10 cellular contexts compared by ENCODE assay signal in the genomic region with DNA sequence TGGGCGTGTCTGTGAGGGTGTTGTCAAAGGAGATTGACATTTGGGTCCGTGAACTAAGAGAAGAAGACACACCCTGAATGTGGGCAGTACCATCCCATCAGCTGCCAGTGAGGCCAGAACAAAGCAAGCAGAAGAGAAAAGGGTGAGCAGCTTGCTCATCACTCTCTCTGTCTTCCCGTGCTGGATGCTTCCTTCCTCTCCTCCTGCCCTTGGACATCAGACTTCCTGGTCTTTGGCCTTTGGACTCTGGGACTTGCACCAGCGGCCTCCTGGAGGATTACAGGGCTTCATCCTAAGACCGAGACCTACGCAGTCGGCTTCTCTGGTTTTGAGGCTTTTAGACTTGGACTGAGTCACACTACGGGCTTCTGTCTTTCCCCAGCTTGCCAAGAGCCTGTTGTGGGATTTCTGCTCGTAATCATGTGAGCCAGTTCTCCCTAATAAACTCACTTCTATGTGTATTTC. TPM values are rescaled to one million over a fixed set of nuclear protein-coding genes. Genes with fewer than 3 reads are reported as not detected.
DNase-seq lines count a peak whose midpoint lies in the region; ATAC-seq and TF ChIP-seq lines count a peak whose summit lies in the region.
"Had no signal": no experiment of that assay in that cellular context is flagged by ENCODE, and none has a peak within 500 bp of the region (broad histone marks: within the 10 kb centered on the region; RNA-seq: fewer than 3 reads in every experiment).

No MANE protein-coding gene starts in this region.

- H3K9me3 Mint-ChIP-seq in activated CD8-positive, alpha-beta memory T cell treated with anti-CD3 and anti-CD28 coated beads, Interleukin-2, amount 10 ng/mL, durations not matched to agents 7 days and 5 days (ENCODE audit: low read depth), result no peaks in the 10 kb centered on the region

- no peaks in the 10 kb centered on the region for H3K4me1 ChIP-seq in aorta (ENCODE audit: control insufficient read depth in 1 of 2, insufficient read depth in 2 of 2, low read length in 2 of 2)

- ATAC-seq in activated CD8-positive, alpha-beta memory T cell treated with anti-CD3 and anti-CD28 coated beads, Interleukin-2, amount 10 ng/mL, durations not matched to agents 7 days and 5 days, result no peak
- ATAC-seq in left lobe of liver, result peak; percentile 12
- ATAC-seq in aorta (ENCODE audit: low FRiP score), result peak; percentile 66
- no peak for ATAC-seq in HG02884 (IDR thresholded peaks at IDR 0.05; ENCODE audit: unreplicated experiment)

- CTCF ChIA-PET in activated CD8-positive, alpha-beta memory T cell treated with anti-CD3 and anti-CD28 coated beads, Interleukin-2, amount 10 ng/mL, durations not matched to agents 7 days and 5 days (lab: Charles Lee), result interaction anchor here (1.0 to 7.3 kb wide), 3 partner anchors 10 to 25 kb away, joined by 3 to 54 read pairs (median 5); no protein-coding TSS in a partner anchor

- H3K4me3 Mint-ChIP-seq in activated CD8-positive, alpha-beta memory T cell treated with anti-CD3 and anti-CD28 coated beads, Interleukin-2, amount 10 ng/mL, durations not matched to agents 7 days and 5 days, result no peak overlapping the region

- 34 to 46% methylated on average over 9 of the region's 9 CpGs for WGBS in aorta, 2 donors

- H3K4me3 ChIP-seq in brain microvascular endothelial cell (ENCODE audit: low read depth, low read length) (no peak overlapping the region), aorta (ENCODE audit: low read length in 2 of 2) (no peak overlapping the region)

- in situ Hi-C loops in brain microvascular endothelial cell (cut with HindIII; ENCODE audit: low pct_ligation_motif_present, low sequenced_read_pairs), result no loop called here

- H3K9me3 ChIP-seq in aorta (ENCODE audit: control insufficient read depth, low read length), result no peaks in the 10 kb centered on the region

- H3K36me3 ChIP-seq in brain microvascular endothelial cell (replicated peaks) (no peaks in the 10 kb centered on the region), aorta (ENCODE audit: control insufficient read depth in 1 of 2, insufficient read depth in 2 of 2, low read length in 1 of 2) (no peaks in the 10 kb centered on the region)

- H3K27ac ChIP-seq in brain microvascular endothelial cell, result no peak overlapping the region
- H3K27ac ChIP-seq in aorta (ENCODE audit: low read depth in 1 of 2, low read length in 2 of 2), result peak overlapping the region in 1 of 2 donors; percentile 76

- TF ChIP-seq CTCF in brain microvascular endothelial cell (IDR thresholded peaks at IDR 0.05; ENCODE audit: low read depth, low read length, missing control alignments), result no peak

- DNase-seq in activated CD8-positive, alpha-beta memory T cell treated with anti-CD3 and anti-CD28 coated beads for 24 hours, result peak; percentile 32
- DNase-seq in activated CD8-positive, alpha-beta memory T cell treated with anti-CD3 and anti-CD28 coated beads, Interleukin-2, amount 10 ng/mL, durations not matched to agents 7 days and 5 days, result no peak
- peak; percentile 51 for DNase-seq in brain microvascular endothelial cell
- DNase-seq in left lobe of liver (ENCODE audit: low spot score), result no peak
- no peak for DNase-seq in aorta
- DNase-seq in mesenteric fat pad (ENCODE audit: low spot score), result no peak
- no peak for DNase-seq in MV-4-11 (lab: John Stamatoyannopoulos, UW)
- DNase-seq: activated naive CD4-positive, alpha-beta T cell treated with anti-CD3 and anti-CD28 coated beads, Interleukin-2, amount 50 U/mL, for 16 hours; stimulated activated CD4-positive, alpha-beta T cell treated with anti-CD3 and anti-CD28 coated beads, Interleukin-2, amount 100 ng/mL, for 48 hours had no signal

- no peaks in the 10 kb centered on the region for H3K36me3 Mint-ChIP-seq in activated CD8-positive, alpha-beta memory T cell treated with anti-CD3 and anti-CD28 coated beads, Interleukin-2, amount 10 ng/mL, durations not matched to agents 7 days and 5 days

- peaks cover 46% of the 10 kb centered on the region for H3K27me3 Mint-ChIP-seq in activated CD8-positive, alpha-beta memory T cell treated with anti-CD3 and anti-CD28 coated beads, Interleukin-2, amount 10 ng/mL, durations not matched to agents 7 days and 5 days

- no peak overlapping the region for H3K27ac Mint-ChIP-seq in activated CD8-positive, alpha-beta memory T cell treated with anti-CD3 and anti-CD28 coated beads, Interleukin-2, amount 10 ng/mL, durations not matched to agents 7 days and 5 days

- H3K4me1 Mint-ChIP-seq in activated CD8-positive, alpha-beta memory T cell treated with anti-CD3 and anti-CD28 coated beads, Interleukin-2, amount 10 ng/mL, durations not matched to agents 7 days and 5 days, result peaks cover 10% of the 10 kb centered on the region

- H3K27me3 ChIP-seq in brain microvascular endothelial cell (replicated peaks) (peaks cover 7% of the 10 kb centered on the region), aorta (ENCODE audit: control insufficient read depth in 1 of 2, insufficient read depth in 2 of 2, low read length in 1 of 2) (no peaks in the 10 kb centered on the region)

- intact Hi-C loops in aorta (cut with DNase I), result no loop called here

RNA-seq across cellular contexts. Expression of gene APOL2, which starts 18.8 kb away (rescaled TPM):
- 10 to 100 TPM; 82.6 to 86.4 TPM for total RNA-seq in activated CD8-positive, alpha-beta memory T cell treated with anti-CD3 and anti-CD28 coated beads, Interleukin-2, amount 10 ng/mL, durations not matched to agents 7 days and 5 days
- total RNA-seq in left lobe of liver, result 44.4 TPM
- 10 to 100 TPM; 42.0 to 62.8 TPM for total RNA-seq in aorta
- polyA plus RNA-seq in aorta, result 10 to 100 TPM; 26.4 to 30.6 TPM
- total RNA-seq in mesenteric fat pad, result 168 TPM

RNA-seq across cellular contexts. Expression of gene APOL4, which starts 18.9 kb away (rescaled TPM):
- 10 to 100 TPM; 17.0 to 22.6 TPM for total RNA-seq in activated CD8-positive, alpha-beta memory T cell treated with anti-CD3 and anti-CD28 coated beads, Interleukin-2, amount 10 ng/mL, durations not matched to agents 7 days and 5 days
- 0.60 TPM for total RNA-seq in left lobe of liver
- total RNA-seq in aorta, result 10 to 100 TPM in 1 of 2 donors, 1 to 10 TPM in 1; 7.0 to 10.5 TPM
- polyA plus RNA-seq in aorta, result 1 to 10 TPM in 1 of 2 donors, under 1 TPM in 1; 0.82 to 1.8 TPM
- total RNA-seq in mesenteric fat pad, result 51.4 TPM

RNA-seq across cellular contexts. Expression of gene APOL1, which starts 32.4 kb away (rescaled TPM):
- 10 to 100 TPM; 55.6 to 61.6 TPM for total RNA-seq in activated CD8-positive, alpha-beta memory T cell treated with anti-CD3 and anti-CD28 coated beads, Interleukin-2, amount 10 ng/mL, durations not matched to agents 7 days and 5 days
- 99.8 TPM for total RNA-seq in left lobe of liver
- total RNA-seq in aorta, result 10 to 100 TPM; 50.0 to 74.0 TPM
- 10 to 100 TPM; 14.1 to 36.5 TPM for polyA plus RNA-seq in aorta
- 82.3 TPM for total RNA-seq in mesenteric fat pad

RNA-seq across cellular contexts. Expression of gene APOL3, which starts 59.9 kb away (rescaled TPM):
- total RNA-seq in activated CD8-positive, alpha-beta memory T cell treated with anti-CD3 and anti-CD28 coated beads, Interleukin-2, amount 10 ng/mL, durations not matched to agents 7 days and 5 days, result 100 to 1,000 TPM; 134 to 160 TPM
- total RNA-seq in left lobe of liver, result 26.9 TPM
- 100 to 1,000 TPM in 1 of 2 donors, 10 to 100 TPM in 1; 67.7 to 113 TPM for total RNA-seq in aorta
- 10 to 100 TPM; 40.2 to 58.8 TPM for polyA plus RNA-seq in aorta
- total RNA-seq in mesenteric fat pad, result 66.8 TPM

Comparison
In these comparisons a context has a peak if more than half of its experiments do, and no peak if none do; other contexts are left out.
1. DNase-seq: peak in activated CD8-positive, alpha-beta memory T cell treated with anti-CD3 and anti-CD28 coated beads for 24 hours (single experiment) and brain microvascular endothelial cell (single experiment); none in activated CD8-positive, alpha-beta memory T cell treated with anti-CD3 and anti-CD28 coated beads, Interleukin-2, amount 10 ng/mL, durations not matched to agents 7 days and 5 days (single experiment), left lobe of liver (single experiment), aorta (0 of 2), mesenteric fat pad (single experiment) and MV-4-11 (single experiment).
2. ATAC-seq: peak in left lobe of liver (single experiment) and aorta (single experiment); none in activated CD8-positive, alpha-beta memory T cell treated with anti-CD3 and anti-CD28 coated beads, Interleukin-2, amount 10 ng/mL, durations not matched to agents 7 days and 5 days (single experiment) and HG02884 (single experiment).